In the genomic region with DNA sequence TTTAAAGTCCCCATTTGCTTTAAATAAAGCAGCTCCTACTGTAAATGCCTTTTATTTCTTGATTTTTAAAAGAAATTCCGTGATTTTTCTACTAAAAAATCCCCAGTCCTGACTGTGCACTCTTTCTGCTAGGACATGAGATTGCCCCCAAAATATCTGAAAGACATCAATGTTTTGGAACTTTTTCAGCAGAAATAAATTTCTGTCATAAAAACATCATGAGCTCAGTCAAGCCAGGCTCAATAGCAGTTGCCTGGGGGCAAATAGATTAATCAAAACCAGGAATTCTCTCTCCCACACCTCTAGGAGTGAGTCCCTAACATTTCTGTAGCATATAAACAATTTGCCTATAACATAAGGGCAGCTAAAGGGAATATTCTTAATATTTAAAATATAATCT, we compare ENCODE assay signal across 17 cellular contexts.
A peak's percentile ranks its signal among the peaks of the same experiment; 100 is the strongest.
DNase-seq lines count a peak whose midpoint lies in the region; TF ChIP-seq lines count a peak whose summit lies in the region.
"Had no signal": no experiment of that assay in that cellular context is flagged by ENCODE, and none has a peak within 500 bp of the region (broad histone marks: within the 10 kb centered on the region; RNA-seq: fewer than 3 reads in every experiment).

No MANE protein-coding gene starts in this region.

- no peak for TF ChIP-seq POLR2A in sigmoid colon (IDR thresholded peaks at IDR 0.05)

- H3K27me3 ChIP-seq in smooth muscle cell (ENCODE audit: low read depth), result no peaks in the 10 kb centered on the region
- no peaks in the 10 kb centered on the region for H3K27me3 ChIP-seq in MM.1S (replicated peaks; ENCODE audit: insufficient read depth, low read length)
- H3K27me3 ChIP-seq in sigmoid colon, result no peaks in the 10 kb centered on the region
- H3K27me3 ChIP-seq: BLaER1 had no signal

- H4K20me1 ChIP-seq in smooth muscle cell (ENCODE audit: low read depth) (no peaks in the 10 kb centered on the region), MM.1S (ENCODE audit: insufficient read depth, low read length) (no peaks in the 10 kb centered on the region)
- H4K20me1 ChIP-seq: BLaER1 had no signal

- H3K9ac ChIP-seq in smooth muscle cell (ENCODE audit: low read depth), result no peak overlapping the region
- no peak overlapping the region for H3K9ac ChIP-seq in MM.1S (ENCODE audit: low read length)
- H3K9ac ChIP-seq: BLaER1 had no signal

- TF ChIP-seq EP300 in sigmoid colon (IDR thresholded peaks at IDR 0.05), result no peak

- H3K4me2 ChIP-seq in smooth muscle cell, result no peak overlapping the region
- H3K4me2 ChIP-seq in MM.1S (ENCODE audit: low read depth, low read length), result no peak overlapping the region
- H3K4me2 ChIP-seq: BLaER1, GM23338 had no signal

- H2AFZ ChIP-seq in smooth muscle cell (ENCODE audit: low read depth), result peak overlapping the region; percentile 40
- no peak overlapping the region for H2AFZ ChIP-seq in MM.1S (ENCODE audit: low read length)
- H2AFZ ChIP-seq: GM23338 had no signal

- H3K27ac ChIP-seq in smooth muscle cell (ENCODE audit: low read depth) (peak overlapping the region; percentile 15), MM.1S (ENCODE audit: low read length) (no peak overlapping the region), sigmoid colon (no peak overlapping the region)
- H3K27ac ChIP-seq: BLaER1, C4-2B had no signal

- H3K36me3 ChIP-seq in smooth muscle cell (ENCODE audit: low read depth) (no peaks in the 10 kb centered on the region), MM.1S (replicated peaks; ENCODE audit: insufficient read depth, low read length) (no peaks in the 10 kb centered on the region), sigmoid colon (no peaks in the 10 kb centered on the region)
- H3K36me3 ChIP-seq: BLaER1 had no signal

- H3K4me1 ChIP-seq in smooth muscle cell (ENCODE audit: low read depth) (no peaks in the 10 kb centered on the region), MM.1S (ENCODE audit: low read length) (no peaks in the 10 kb centered on the region), sigmoid colon (no peaks in the 10 kb centered on the region)
- H3K4me1 ChIP-seq: BLaER1 had no signal

- WGBS in smooth muscle cell (ENCODE audit: low lambda C conversion rate), result 97% methylated on average over 1 of the region's 1 CpG
- 83 to 86% methylated on average over 1 of the region's 1 CpG for WGBS in sigmoid colon, 2 donors

- intact Hi-C loops in sigmoid colon (cut with DNase I), result no loop called here

- no peak overlapping the region for H3K4me3 ChIP-seq in smooth muscle cell
- no peak overlapping the region for H3K4me3 ChIP-seq in MM.1S (ENCODE audit: low read length)
- H3K4me3 ChIP-seq in sigmoid colon, result no peak overlapping the region
- H3K4me3 ChIP-seq: BLaER1, GM23338 had no signal

- H3K9me2 ChIP-seq in MM.1S (replicated peaks; ENCODE audit: insufficient read depth, low read length), result no peaks in the 10 kb centered on the region

- H3K9me3 ChIP-seq in smooth muscle cell (replicated peaks; ENCODE audit: low read depth) (no peaks in the 10 kb centered on the region), MM.1S (replicated peaks; ENCODE audit: insufficient read depth, low read length) (no peaks in the 10 kb centered on the region), sigmoid colon (no peaks in the 10 kb centered on the region)
- H3K9me3 ChIP-seq: BLaER1, Caco-2 had no signal

- H3F3A ChIP-seq in smooth muscle cell (ENCODE audit: low read depth), result no peaks in the 10 kb centered on the region
- H3F3A ChIP-seq in MM.1S (ENCODE audit: insufficient read depth, low read length), result no peaks in the 10 kb centered on the region

- H3K79me2 ChIP-seq in smooth muscle cell (ENCODE audit: low read depth), result no peaks in the 10 kb centered on the region
- no peaks in the 10 kb centered on the region for H3K79me2 ChIP-seq in MM.1S (ENCODE audit: low read length)

- no peak for TF ChIP-seq CTCF in smooth muscle cell (IDR thresholded peaks at IDR 0.05; ENCODE audit: borderline replicate concordance, insufficient read depth, poor library complexity, severe bottlenecking)
- TF ChIP-seq CTCF in MM.1S (IDR thresholded peaks at IDR 0.05; ENCODE audit: low read length), result no peak
- no peak for TF ChIP-seq CTCF in sigmoid colon (IDR thresholded peaks at IDR 0.05)

- peak; percentile 22 for DNase-seq in ELR (ENCODE audit: low read depth)
- DNase-seq in NCI-H69 (lab: John Stamatoyannopoulos, UW), result peak; percentile 82
- DNase-seq in left kidney (ENCODE audit: low read depth, low spot score), result peak; percentile 46
- DNase-seq in smooth muscle cell (lab: John Stamatoyannopoulos, UW; ENCODE audit: unreplicated experiment), result no peak
- no peak for DNase-seq in MM.1S
- DNase-seq in sigmoid colon, result no peak
- no peak for DNase-seq in DMS53 treated with DMSO at 0.1 percent for 48 hours (lab: John Stamatoyannopoulos, UW; ENCODE audit: unreplicated experiment)
- DNase-seq: Caco-2; CD4-positive, CD25-positive, alpha-beta regulatory T cell; CD8-positive, alpha-beta T cell; DMS153; DMS79; H9; HFFc6 had no signal

Comparison
In these comparisons a context has a peak if more than half of its experiments do, and no peak if none do; other contexts are left out.
1. DNase-seq: peak in ELR (single experiment), NCI-H69 (single experiment) and left kidney (single experiment); none in smooth muscle cell (single experiment), MM.1S (single experiment), sigmoid colon (single experiment) and DMS53 treated with DMSO at 0.1 percent for 48 hours (single experiment).